In the genomic region with DNA sequence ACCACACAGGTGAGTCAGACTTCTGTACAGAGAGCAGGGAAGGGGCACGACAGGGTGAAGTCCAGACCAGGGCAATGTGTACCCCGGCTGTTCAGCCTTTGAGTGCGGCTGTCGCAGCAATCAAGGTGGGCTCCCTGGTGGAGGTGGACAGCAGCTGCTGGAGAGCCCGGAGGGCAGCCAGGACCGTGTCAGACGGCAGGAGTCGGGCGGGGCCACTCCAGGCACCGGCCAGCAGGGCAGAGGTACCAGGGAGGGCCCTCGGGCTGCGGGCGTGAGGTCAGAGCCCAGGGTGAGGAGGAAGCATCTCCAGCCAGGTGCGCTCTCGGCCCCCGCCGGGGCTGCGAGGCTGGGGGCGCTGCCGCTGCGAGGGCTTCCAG, we compare ENCODE assay signal across 8 cellular contexts. TPM values are rescaled to one million over a fixed set of nuclear protein-coding genes. Genes with fewer than 3 reads are reported as not detected.
A peak's percentile ranks its signal among the peaks of the same experiment; 100 is the strongest.
DNase-seq lines count a peak whose midpoint lies in the region; ATAC-seq and TF ChIP-seq lines count a peak whose summit lies in the region.

No MANE protein-coding gene starts in this region.

- WGBS in endodermal cell (ENCODE audit: insufficient coverage in 1 of 2, insufficient read length in 1 of 2), 2 experiments: 26 to 31% methylated on average over 5 to 21 of the region's 21 CpGs

- intact Hi-C loops in CD4-positive, alpha-beta T cell (cut with DNase I, micrococcal nuclease): loop anchor here (1.0 to 5.0 kb wide), 5 partner anchors 23 to 106 kb away; partner anchors contain the start of genes ALG12 (in 1 of the 2), CRELD2 (in 1 of the 2) and ZBED4 (in 1 of the 2)

- H3K27me3 ChIP-seq in CD4-positive, alpha-beta T cell (ENCODE audit: control insufficient read depth, insufficient read depth, low read length): no peaks in the 10 kb centered on the region
- no peaks in the 10 kb centered on the region for H3K27me3 ChIP-seq in endodermal cell (ENCODE audit: control insufficient read depth, insufficient read depth, low read length, poor library complexity, severe bottlenecking)

- peak overlapping the region; percentile 87 for H3K4me3 Mint-ChIP-seq in CD4-positive, alpha-beta T cell
- peak overlapping the region; percentile 83 for H3K4me3 Mint-ChIP-seq in endodermal cell
- H3K4me3 Mint-ChIP-seq in naive thymus-derived CD8-positive, alpha-beta T cell: peak overlapping the region; percentile 67 to 92 (median 73)

- no peak for TF ChIP-seq CTCF in CD4-positive, alpha-beta T cell (IDR thresholded peaks at IDR 0.05)
- TF ChIP-seq CTCF in RWPE1 (conservative IDR thresholded peaks at IDR 0.05; ENCODE audit: low read depth): no peak
- no peak for TF ChIP-seq CTCF in endodermal cell (conservative IDR thresholded peaks at IDR 0.05)

- DNase-seq in CD4-positive, alpha-beta T cell: no peak
- DNase-seq in HCEC 1CT (peak; percentile 25), RWPE1 (ENCODE audit: low spot score) (peak; percentile 38), endodermal cell (no peak), NCI-H1105 (lab: John Stamatoyannopoulos, UW) (no peak), NCI-H748 treated with DMSO at 0.1 percent for 48 hours (lab: John Stamatoyannopoulos, UW) (no peak)
- no peak for DNase-seq in naive thymus-derived CD8-positive, alpha-beta T cell

- H3K9ac ChIP-seq in endodermal cell (ENCODE audit: extremely low read depth, low read length, poor library complexity, severe bottlenecking): peak overlapping the region; percentile 11

- peak overlapping the region; percentile 85 for H3K27ac Mint-ChIP-seq in CD4-positive, alpha-beta T cell
- H3K27ac Mint-ChIP-seq in endodermal cell: no peak overlapping the region
- peak overlapping the region; percentile 53 to 90 (median 79) for H3K27ac Mint-ChIP-seq in naive thymus-derived CD8-positive, alpha-beta T cell

- peaks cover 36% of the 10 kb centered on the region for H3K36me3 Mint-ChIP-seq in CD4-positive, alpha-beta T cell (ENCODE audit: low read depth)
- H3K36me3 Mint-ChIP-seq in endodermal cell (ENCODE audit: low read depth): peaks cover 9% of the 10 kb centered on the region
- peaks cover 0 to 19% (median 2%) of the 10 kb centered on the region in 3 donors for H3K36me3 Mint-ChIP-seq in naive thymus-derived CD8-positive, alpha-beta T cell

- CTCF ChIA-PET in CD4-positive, alpha-beta T cell (lab: Charles Lee): interaction anchor here (0.8 to 1.3 kb wide), 3 partner anchors 23 to 70 kb away, joined by 3 to 4 read pairs (median 4); no protein-coding TSS in a partner anchor
- CTCF ChIA-PET in RWPE1 (lab: Yijun Ruan, JAX): interaction anchor here (0.8 kb wide), 1 partner anchor 29 kb away, joined by 4 read pairs; no protein-coding TSS in a partner anchor

- H3K4me1 Mint-ChIP-seq in CD4-positive, alpha-beta T cell (ENCODE audit: low read depth): peaks cover 12% of the 10 kb centered on the region
- peaks cover 4% of the 10 kb centered on the region for H3K4me1 Mint-ChIP-seq in endodermal cell
- peaks cover 16 to 39% (median 26%) of the 10 kb centered on the region in 4 donors for H3K4me1 Mint-ChIP-seq in naive thymus-derived CD8-positive, alpha-beta T cell

- peak overlapping the region; percentile 72 for H3K27ac ChIP-seq in CD4-positive, alpha-beta T cell (ENCODE audit: low read depth, low read length)
- peak overlapping the region; percentile 92 for H3K27ac ChIP-seq in RWPE1
- no peak overlapping the region for H3K27ac ChIP-seq in endodermal cell (ENCODE audit: low read depth, low read length)

- H3K27me3 Mint-ChIP-seq in CD4-positive, alpha-beta T cell: no peaks in the 10 kb centered on the region
- no peaks in the 10 kb centered on the region for H3K27me3 Mint-ChIP-seq in endodermal cell (ENCODE audit: insufficient read depth)
- H3K27me3 Mint-ChIP-seq in naive thymus-derived CD8-positive, alpha-beta T cell: no peaks in the 10 kb centered on the region

- POLR2A ChIA-PET in CD4-positive, alpha-beta T cell (lab: Charles Lee): interaction anchor here (0.7 to 5.9 kb wide), 14 partner anchors 8 to 131 kb away, joined by 3 to 92 read pairs (median 8); partner anchors contain the start of genes ALG12 and CRELD2
- POLR2A ChIA-PET in RWPE1 (lab: Yijun Ruan, JAX; ENCODE audit: low non-redundant PET): interaction anchor here (1.1 kb wide), 1 partner anchor 8 kb away, joined by 3 read pairs; no protein-coding TSS in a partner anchor
- POLR2A ChIA-PET in naive thymus-derived CD8-positive, alpha-beta T cell (lab: Charles Lee): interaction anchor here (1.0 to 6.2 kb wide), 15 partner anchors 10 to 231 kb away, joined by 3 to 74 read pairs (median 6); no protein-coding TSS in a partner anchor

- H3K36me3 ChIP-seq in endodermal cell (ENCODE audit: control insufficient read depth, insufficient read depth, low read length): peaks cover 18% of the 10 kb centered on the region

- ATAC-seq in CD4-positive, alpha-beta T cell (ENCODE audit: poor library complexity): no peak
- no peak for ATAC-seq in naive thymus-derived CD8-positive, alpha-beta T cell
- ATAC-seq in HG03432 (IDR thresholded peaks at IDR 0.05; ENCODE audit: unreplicated experiment): no peak

- H3K9me3 Mint-ChIP-seq in CD4-positive, alpha-beta T cell: no peaks in the 10 kb centered on the region
- H3K9me3 Mint-ChIP-seq in endodermal cell: no peaks in the 10 kb centered on the region
- no peaks in the 10 kb centered on the region for H3K9me3 Mint-ChIP-seq in naive thymus-derived CD8-positive, alpha-beta T cell

- peaks cover 9% of the 10 kb centered on the region for H3K4me1 ChIP-seq in endodermal cell (ENCODE audit: control insufficient read depth, insufficient read depth, low read length)

- H3K4me3 ChIP-seq in endodermal cell (ENCODE audit: low read length): peak overlapping the region; percentile 75

- H3K9me3 ChIP-seq in CD4-positive, alpha-beta T cell (ENCODE audit: control insufficient read depth, low read length): no peaks in the 10 kb centered on the region
- no peaks in the 10 kb centered on the region for H3K9me3 ChIP-seq in endodermal cell (ENCODE audit: control insufficient read depth, low read length)

RNA-seq across cellular contexts. Expression of gene PIM3, which starts 0.8 kb away (rescaled TPM):
- total RNA-seq in CD4-positive, alpha-beta T cell: 100 to 1,000 TPM; 224 to 230 TPM
- 10 to 100 TPM; 31.5 to 36.6 TPM for total RNA-seq in endodermal cell
- 21.6 TPM for polyA plus RNA-seq in endodermal cell (2013, experiment 1 of 2)
- polyA plus RNA-seq in endodermal cell (2013, experiment 2 of 2): 19.6 TPM
- 10 to 100 TPM; 42.0 to 44.0 TPM for total RNA-seq in naive thymus-derived CD8-positive, alpha-beta T cell
- 10 to 100 TPM; 12.4 to 26.0 (median 13.6) TPM for polyA plus RNA-seq in naive thymus-derived CD8-positive, alpha-beta T cell

RNA-seq across cellular contexts. Expression of gene CRELD2, which starts 41.3 kb away (rescaled TPM):
- 10 to 100 TPM; 21.2 to 23.3 TPM for total RNA-seq in CD4-positive, alpha-beta T cell
- total RNA-seq in endodermal cell: 10 to 100 TPM; 39.8 to 62.9 TPM
- polyA plus RNA-seq in endodermal cell (2013, experiment 1 of 2): 27.1 TPM
- polyA plus RNA-seq in endodermal cell (2013, experiment 2 of 2): 27.4 TPM
- 10 to 100 TPM; 22.1 to 28.0 TPM for total RNA-seq in naive thymus-derived CD8-positive, alpha-beta T cell
- polyA plus RNA-seq in naive thymus-derived CD8-positive, alpha-beta T cell: 10 to 100 TPM; 35.8 to 43.6 (median 37.0) TPM

RNA-seq across cellular contexts. Expression of gene ALG12, which starts 41.5 kb away (rescaled TPM):
- 10 to 100 TPM; 13.5 to 14.6 TPM for total RNA-seq in CD4-positive, alpha-beta T cell
- 10 to 100 TPM; 19.7 to 26.2 TPM for total RNA-seq in endodermal cell
- polyA plus RNA-seq in endodermal cell (2013, experiment 1 of 2): 16.2 TPM
- 12.6 TPM for polyA plus RNA-seq in endodermal cell (2013, experiment 2 of 2)
- total RNA-seq in naive thymus-derived CD8-positive, alpha-beta T cell: 10 to 100 TPM; 20.3 to 23.6 TPM
- polyA plus RNA-seq in naive thymus-derived CD8-positive, alpha-beta T cell: 10 to 100 TPM; 10.8 to 17.0 (median 16.9) TPM

RNA-seq across cellular contexts. Expression of gene IL17REL, which starts 52.8 kb away (rescaled TPM):
- not detected for total RNA-seq in CD4-positive, alpha-beta T cell
- under 1 TPM in 1 of 2 donors, not detected in 1; 0.15 TPM for total RNA-seq in endodermal cell
- polyA plus RNA-seq in endodermal cell (2013, experiment 1 of 2): not detected
- polyA plus RNA-seq in endodermal cell (2013, experiment 2 of 2): 0.12 TPM
- not detected for total RNA-seq in naive thymus-derived CD8-positive, alpha-beta T cell
- polyA plus RNA-seq in naive thymus-derived CD8-positive, alpha-beta T cell: not detected

Comparison
In these comparisons a context has a peak if more than half of its experiments do, and no peak if none do; other contexts are left out.
1. DNase-seq: peak in HCEC 1CT (single experiment) and RWPE1 (single experiment); none in CD4-positive, alpha-beta T cell (0 of 10), endodermal cell (single experiment), naive thymus-derived CD8-positive, alpha-beta T cell (0 of 10), NCI-H1105 (single experiment) and NCI-H748 treated with DMSO at 0.1 percent for 48 hours (single experiment).
2. RNA of gene PIM3, which starts 0.8 kb away (total RNA-seq): 224 to 230 TPM in CD4-positive, alpha-beta T cell; 42.0 to 44.0 TPM in naive thymus-derived CD8-positive, alpha-beta T cell and 31.5 to 36.6 TPM in endodermal cell; every median in the first group is over 4 times any median in the second.
3. Peak in every context shown above with its lines, with median percentiles within 50 percentile points of each other: H3K4me3 Mint-ChIP-seq.